ENCODE assay signal across 8 cellular contexts in the genomic region with DNA sequence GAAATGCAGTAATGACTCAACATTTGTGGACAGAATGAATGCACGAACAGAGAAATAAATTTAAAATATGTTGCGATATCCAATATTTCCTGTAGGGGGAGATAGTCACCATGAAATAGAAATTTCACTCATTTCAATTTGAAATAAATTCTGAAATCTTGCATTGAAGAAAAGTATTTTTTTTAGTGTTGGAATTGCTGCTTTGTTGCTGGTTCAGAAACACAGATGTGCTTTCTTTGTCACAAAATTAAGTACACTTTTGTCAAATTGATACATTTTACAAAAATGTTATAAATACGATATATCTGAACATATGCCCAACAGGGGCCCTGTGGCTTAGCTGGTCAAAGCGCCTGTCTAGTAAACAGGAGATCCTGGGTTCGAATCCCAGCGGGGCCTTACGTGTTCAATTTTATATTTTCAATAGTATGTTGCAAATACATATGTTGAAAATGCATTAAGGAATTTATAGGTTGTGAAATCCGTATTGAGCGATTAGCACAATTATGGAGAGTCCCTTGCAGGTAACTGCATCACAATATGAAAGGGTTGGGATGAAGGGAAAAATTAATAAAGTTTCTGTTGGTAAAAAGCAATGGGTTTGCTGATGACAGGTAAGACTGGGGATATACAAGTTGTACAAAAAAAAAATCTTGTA.
DNase-seq lines count a peak whose midpoint lies in the region; ATAC-seq, FAIRE-seq and TF ChIP-seq lines count a peak whose summit lies in the region.

No MANE protein-coding gene starts in this region.

- CTCF ChIA-PET in AG04449 (lab: Yijun Ruan, JAX) = interaction anchor here (0.7 to 6.9 kb wide), 16 partner anchors 11 to 733 kb away, joined by 3 to 53 read pairs (median 4); a partner anchor contains a TSS

- H3K9me3 ChIP-seq in skeletal muscle satellite cell (replicated peaks; ENCODE audit: low read length) = no peaks in the 10 kb centered on the region

- no peak overlapping the region for H3K9ac ChIP-seq in skeletal muscle satellite cell (ENCODE audit: low read depth, low read length)

- POLR2A ChIA-PET in AG04449 (lab: Yijun Ruan, JAX) = no interaction called here

- peak; percentile 9 for TF ChIP-seq CTCF in AG04449 (IDR thresholded peaks at IDR 0.05; ENCODE audit: insufficient read depth, low read length, missing control alignments)

- DNase-seq in AG04449 (ENCODE audit: low read depth, low spot score) (peak; percentile 38), NCI-H2081 (lab: John Stamatoyannopoulos, UW) (peak; percentile 34 to 63), frontal cortex (ENCODE audit: low spot score in 2 of 2) (peak in 1 of 2 donors; percentile 18)
- peak; percentile 47 to 55 for DNase-seq in activated CD4-positive, alpha-beta T cell treated with anti-CD3 and anti-CD28 coated beads, Interleukin-2, amount 50 U/mL, for 48 hours

- no peaks in the 10 kb centered on the region for H3K4me1 ChIP-seq in skeletal muscle satellite cell (ENCODE audit: control insufficient read depth, insufficient read depth, low read length)

- peaks cover 5% of the 10 kb centered on the region for H3K27me3 ChIP-seq in skeletal muscle satellite cell (ENCODE audit: control insufficient read depth, insufficient read depth, low read length)

- ATAC-seq in GM21367 (IDR thresholded peaks at IDR 0.05; ENCODE audit: unreplicated experiment) (no peak), HG02840 (IDR thresholded peaks at IDR 0.05; ENCODE audit: low FRiP score, unreplicated experiment) (no peak)

- H3K36me3 ChIP-seq in skeletal muscle satellite cell (ENCODE audit: insufficient read depth, low read length) = no peaks in the 10 kb centered on the region

- FAIRE-seq in G401.6 (lab: Jason Lieb, UNC) (peak; percentile 96), frontal cortex (lab: Jason Lieb, UNC) (peak; percentile 79)

- peak overlapping the region; percentile 26 for H3K4me2 ChIP-seq in skeletal muscle satellite cell (ENCODE audit: low read length)

- H3K4me3 ChIP-seq in AG04449 (ENCODE audit: low read depth, low read length) = no peak overlapping the region
- H3K4me3 ChIP-seq in skeletal muscle satellite cell (ENCODE audit: low read length) = no peak overlapping the region
